In the genomic region with DNA sequence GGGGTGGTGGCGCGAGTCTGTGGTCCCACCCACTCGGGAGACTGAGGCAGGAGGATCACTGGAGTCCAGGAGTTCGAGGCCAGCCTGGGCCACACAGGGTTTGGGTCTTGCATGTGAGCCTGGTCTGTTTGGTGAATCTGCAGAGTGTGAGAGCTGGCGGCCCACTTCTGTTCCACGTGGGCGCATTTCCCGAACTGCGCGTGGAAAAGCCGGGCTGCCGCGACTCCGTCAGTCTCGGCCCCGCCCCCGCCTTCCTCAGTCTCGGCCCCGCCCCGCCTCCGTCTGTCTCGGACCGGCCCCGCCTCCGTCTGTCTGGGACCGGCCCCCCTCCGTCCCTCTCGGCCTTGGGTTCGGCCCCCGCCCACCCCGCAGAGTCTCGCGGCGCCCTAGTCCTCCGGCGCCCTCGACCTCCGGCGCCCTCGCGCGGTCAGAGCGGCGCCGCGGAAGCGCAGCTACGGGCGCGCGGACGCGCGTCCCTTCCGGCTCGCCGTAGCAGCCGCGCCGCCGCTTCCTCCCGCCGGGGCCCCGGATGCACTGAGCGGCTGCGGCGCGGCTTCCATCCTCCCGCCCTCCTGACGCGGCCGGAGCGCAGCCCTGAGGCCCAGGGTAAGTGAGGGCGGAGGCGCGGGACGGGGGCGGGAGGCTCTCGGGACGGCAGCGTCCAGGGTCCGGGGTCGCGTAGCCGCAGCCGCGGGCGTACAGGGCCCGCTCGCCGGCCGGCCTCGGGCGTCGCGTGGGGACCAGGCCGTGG, we compare ENCODE assay signal across 8 cellular contexts. TPM values are rescaled to one million over a fixed set of nuclear protein-coding genes. Genes with fewer than 3 reads are reported as not detected.
DNase-seq lines count a peak whose midpoint lies in the region; ATAC-seq and TF ChIP-seq lines count a peak whose summit lies in the region.

A gene with protein sequence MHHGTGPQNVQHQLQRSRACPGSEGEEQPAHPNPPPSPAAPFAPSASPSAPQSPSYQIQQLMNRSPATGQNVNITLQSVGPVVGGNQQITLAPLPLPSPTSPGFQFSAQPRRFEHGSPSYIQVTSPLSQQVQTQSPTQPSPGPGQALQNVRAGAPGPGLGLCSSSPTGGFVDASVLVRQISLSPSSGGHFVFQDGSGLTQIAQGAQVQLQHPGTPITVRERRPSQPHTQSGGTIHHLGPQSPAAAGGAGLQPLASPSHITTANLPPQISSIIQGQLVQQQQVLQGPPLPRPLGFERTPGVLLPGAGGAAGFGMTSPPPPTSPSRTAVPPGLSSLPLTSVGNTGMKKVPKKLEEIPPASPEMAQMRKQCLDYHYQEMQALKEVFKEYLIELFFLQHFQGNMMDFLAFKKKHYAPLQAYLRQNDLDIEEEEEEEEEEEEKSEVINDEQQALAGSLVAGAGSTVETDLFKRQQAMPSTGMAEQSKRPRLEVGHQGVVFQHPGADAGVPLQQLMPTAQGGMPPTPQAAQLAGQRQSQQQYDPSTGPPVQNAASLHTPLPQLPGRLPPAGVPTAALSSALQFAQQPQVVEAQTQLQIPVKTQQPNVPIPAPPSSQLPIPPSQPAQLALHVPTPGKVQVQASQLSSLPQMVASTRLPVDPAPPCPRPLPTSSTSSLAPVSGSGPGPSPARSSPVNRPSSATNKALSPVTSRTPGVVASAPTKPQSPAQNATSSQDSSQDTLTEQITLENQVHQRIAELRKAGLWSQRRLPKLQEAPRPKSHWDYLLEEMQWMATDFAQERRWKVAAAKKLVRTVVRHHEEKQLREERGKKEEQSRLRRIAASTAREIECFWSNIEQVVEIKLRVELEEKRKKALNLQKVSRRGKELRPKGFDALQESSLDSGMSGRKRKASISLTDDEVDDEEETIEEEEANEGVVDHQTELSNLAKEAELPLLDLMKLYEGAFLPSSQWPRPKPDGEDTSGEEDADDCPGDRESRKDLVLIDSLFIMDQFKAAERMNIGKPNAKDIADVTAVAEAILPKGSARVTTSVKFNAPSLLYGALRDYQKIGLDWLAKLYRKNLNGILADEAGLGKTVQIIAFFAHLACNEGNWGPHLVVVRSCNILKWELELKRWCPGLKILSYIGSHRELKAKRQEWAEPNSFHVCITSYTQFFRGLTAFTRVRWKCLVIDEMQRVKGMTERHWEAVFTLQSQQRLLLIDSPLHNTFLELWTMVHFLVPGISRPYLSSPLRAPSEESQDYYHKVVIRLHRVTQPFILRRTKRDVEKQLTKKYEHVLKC (N-terminal part only) (plus strand): TSS at position 512 of the 751 bp plus-strand sequence. CDS start 10,678 bp downstream, outside the sequence.

- H3K9me3 Mint-ChIP-seq in activated naive CD8-positive, alpha-beta T cell treated with anti-CD3 and anti-CD28 coated beads, Interleukin-2, amount 10 ng/mL, durations not matched to agents 7 days and 5 days: no peaks in the 10 kb centered on the region

- H2BK12ac ChIP-seq in trophoblast cell (ENCODE audit: low read length): peak within 1 kb of the TSS; percentile 97

- H3K9ac ChIP-seq in SU-DHL-6 (ENCODE audit: low read length) (peak within 1 kb of the TSS; percentile 98), trophoblast cell (ENCODE audit: low read length) (peak within 1 kb of the TSS; percentile 98)

- peak within 1 kb of the TSS; percentile 100 for H3K14ac ChIP-seq in trophoblast cell (ENCODE audit: low read length)

- no CpG with 5 or more reads among the region's 97 CpGs for WGBS in trophoblast cell (ENCODE audit: extremely low coverage, insufficient coverage, insufficient read length)
- WGBS in tibial nerve, 2 donors: 2 to 18% methylated on average over 6 to 68 of the region's 97 CpGs

- POLR2A ChIA-PET in activated naive CD8-positive, alpha-beta T cell treated with anti-CD3 and anti-CD28 coated beads, Interleukin-2, amount 10 ng/mL, durations not matched to agents 7 days and 5 days (lab: Charles Lee): interaction anchor here (0.6 to 4.2 kb wide), 7 partner anchors 9 to 845 kb away, joined by 3 to 17 read pairs (median 3); no protein-coding TSS in a partner anchor

- H3K27ac Mint-ChIP-seq in activated naive CD8-positive, alpha-beta T cell treated with anti-CD3 and anti-CD28 coated beads, Interleukin-2, amount 10 ng/mL, durations not matched to agents 7 days and 5 days: peak within 1 kb of the TSS; percentile 89

- H3K27ac ChIP-seq in SU-DHL-6 (ENCODE audit: low read depth, low read length) (peak within 1 kb of the TSS; percentile 63), trophoblast cell (ENCODE audit: low read depth, low read length) (peak within 1 kb of the TSS; percentile 89), tibial nerve (peak within 1 kb of the TSS; percentile 64 to 91 (median 86))

- H3K9me3 ChIP-seq in SU-DHL-6 (ENCODE audit: insufficient read depth, low read length) (no peaks in the 10 kb centered on the region), trophoblast cell (ENCODE audit: insufficient read depth, low read depth, low read length) (peaks cover 6% of the 10 kb centered on the region), tibial nerve (no peaks in the 10 kb centered on the region)

- peak within 1 kb of the TSS; percentile 99 for H3K18ac ChIP-seq in trophoblast cell (ENCODE audit: low read length)

- H2BK5ac ChIP-seq in trophoblast cell (ENCODE audit: low read depth, low read length, poor library complexity): peak within 1 kb of the TSS; percentile 85

- peak within 1 kb of the TSS; percentile 97 for H4K12ac ChIP-seq in trophoblast cell (ENCODE audit: low read depth, low read length)

- peak within 1 kb of the TSS; percentile 91 for H3K4me3 Mint-ChIP-seq in activated naive CD8-positive, alpha-beta T cell treated with anti-CD3 and anti-CD28 coated beads, Interleukin-2, amount 10 ng/mL, durations not matched to agents 7 days and 5 days

- peaks cover 12% of the 10 kb centered on the region for H3K79me1 ChIP-seq in trophoblast cell (ENCODE audit: low read length)

- H4K91ac ChIP-seq in trophoblast cell (ENCODE audit: low read depth, low read length): peak within 1 kb of the TSS; percentile 96

- H3K36me3 ChIP-seq in SU-DHL-6 (ENCODE audit: low read length) (no peaks in the 10 kb centered on the region), trophoblast cell (ENCODE audit: control insufficient read depth in 1 of 2, insufficient read depth in 2 of 2, low read length in 2 of 2) (peaks cover 3 to 6% of the 10 kb centered on the region in 2 experiments), tibial nerve (peaks cover 0 to 9% (median 0%) of the 10 kb centered on the region in 3 donors)

- H4K8ac ChIP-seq in trophoblast cell (ENCODE audit: low read depth, low read length): peak within 1 kb of the TSS; percentile 100

- H3K79me2 ChIP-seq in SU-DHL-6 (ENCODE audit: insufficient read depth, low read length) (peaks cover 43% of the 10 kb centered on the region), trophoblast cell (ENCODE audit: control insufficient read depth, insufficient read depth, low read length, poor library complexity) (peaks cover 15% of the 10 kb centered on the region)

- ATAC-seq in HG02642 (IDR thresholded peaks at IDR 0.05; ENCODE audit: poor library complexity, unreplicated experiment): peak; percentile 90
- ATAC-seq in activated naive CD8-positive, alpha-beta T cell treated with anti-CD3 and anti-CD28 coated beads, Interleukin-2, amount 10 ng/mL, durations not matched to agents 7 days and 5 days (ENCODE audit: low read depth): peak; percentile 95
- peak; percentile 98 for ATAC-seq in Right ventricle myocardium superior (ENCODE audit: poor library complexity)

- TF ChIP-seq POLR2A in tibial nerve (IDR thresholded peaks at IDR 0.05): peak in 1 of 2 donors; percentile 41

- H3K4me1 Mint-ChIP-seq in activated naive CD8-positive, alpha-beta T cell treated with anti-CD3 and anti-CD28 coated beads, Interleukin-2, amount 10 ng/mL, durations not matched to agents 7 days and 5 days: peaks cover 29% of the 10 kb centered on the region

- no peaks in the 10 kb centered on the region for H3K27me3 Mint-ChIP-seq in activated naive CD8-positive, alpha-beta T cell treated with anti-CD3 and anti-CD28 coated beads, Interleukin-2, amount 10 ng/mL, durations not matched to agents 7 days and 5 days

- peak within 1 kb of the TSS; percentile 98 for H3K4ac ChIP-seq in trophoblast cell (ENCODE audit: low read depth, low read length)

- no peaks in the 10 kb centered on the region for H4K20me1 ChIP-seq in SU-DHL-6 (ENCODE audit: low read depth, low read length)

- H2AK5ac ChIP-seq in trophoblast cell (ENCODE audit: low read length): peak within 1 kb of the TSS; percentile 92

- DNase-seq in GM12864 (ENCODE audit: low read depth): peak; percentile 64
- DNase-seq in NCI-H128 (lab: John Stamatoyannopoulos, UW; ENCODE audit: unreplicated experiment): peak; percentile 69
- DNase-seq in activated naive CD8-positive, alpha-beta T cell treated with anti-CD3 and anti-CD28 coated beads, Interleukin-2, amount 10 ng/mL, durations not matched to agents 7 days and 5 days: peak; percentile 96
- peak; percentile 98 for DNase-seq in Right ventricle myocardium superior
- DNase-seq in trophoblast cell: peak; percentile 93 to 95
- peak; percentile 96 for DNase-seq in tibial nerve (ENCODE audit: low spot score in 2 of 2)

- TF ChIP-seq CTCF in GM12864 (IDR thresholded peaks at IDR 0.05; ENCODE audit: low read depth, low read length, missing control alignments) (peak; percentile 60), SU-DHL-6 (IDR thresholded peaks at IDR 0.05; ENCODE audit: insufficient read depth, low read length, poor library complexity, severe bottlenecking) (peak; percentile 59), tibial nerve (IDR thresholded peaks at IDR 0.05) (peak; percentile 46 to 90 (median 86))

- H3K36me3 Mint-ChIP-seq in activated naive CD8-positive, alpha-beta T cell treated with anti-CD3 and anti-CD28 coated beads, Interleukin-2, amount 10 ng/mL, durations not matched to agents 7 days and 5 days: peaks cover 5% of the 10 kb centered on the region

- H3K4me1 ChIP-seq in trophoblast cell (ENCODE audit: control insufficient read depth in 1 of 2, insufficient read depth in 2 of 2, low read length in 2 of 2) (peaks cover 0 to 8% of the 10 kb centered on the region in 2 experiments), tibial nerve (peaks cover 0 to 48% (median 23%) of the 10 kb centered on the region in 4 donors)

- H3K23ac ChIP-seq in trophoblast cell (ENCODE audit: low read length): no peak within 1 kb of the TSS

- intact Hi-C loops in Right ventricle myocardium superior (cut with DNase I): loop anchor here (10.0 kb wide), 1 partner anchor 115 kb away; no protein-coding TSS in a partner anchor

- H3K4me2 ChIP-seq in SU-DHL-6 (ENCODE audit: low read depth, low read length, poor library complexity, severe bottlenecking) (peak within 1 kb of the TSS; percentile 79), trophoblast cell (ENCODE audit: low read length) (peak within 1 kb of the TSS; percentile 88)

- H3K9me2 ChIP-seq in SU-DHL-6 (replicated peaks; ENCODE audit: insufficient read depth, low read length): no peaks in the 10 kb centered on the region

- H3K4me3 ChIP-seq in GM12864 (ENCODE audit: low read depth, low read length) (peak within 1 kb of the TSS; percentile 82), SU-DHL-6 (ENCODE audit: insufficient read depth, low read length, poor library complexity, severe bottlenecking) (peak within 1 kb of the TSS; percentile 80), trophoblast cell (ENCODE audit: low read depth, low read length) (peak within 1 kb of the TSS; percentile 99), tibial nerve (peak within 1 kb of the TSS; percentile 60 to 99 (median 91))

- TF ChIP-seq EP300 in tibial nerve (IDR thresholded peaks at IDR 0.05): peak in 1 of 2 donors; percentile 59

- H2BK120ac ChIP-seq in trophoblast cell (ENCODE audit: insufficient read depth, low read length, poor library complexity): peak within 1 kb of the TSS; percentile 99

- H2AFZ ChIP-seq in SU-DHL-6 (ENCODE audit: low read depth, low read length, severe bottlenecking) (peak within 1 kb of the TSS; percentile 85), trophoblast cell (ENCODE audit: insufficient read depth, low read length, poor library complexity) (peak within 1 kb of the TSS; percentile 99)

- H3K27me3 ChIP-seq in SU-DHL-6 (ENCODE audit: low read length) (no peaks in the 10 kb centered on the region), trophoblast cell (ENCODE audit: insufficient read depth, low read length) (peaks cover 3% of the 10 kb centered on the region), tibial nerve (no peaks in the 10 kb centered on the region)

- H3F3A ChIP-seq in SU-DHL-6 (ENCODE audit: insufficient read depth): peaks cover 13% of the 10 kb centered on the region; the same call in 1 of the 2 replicates

RNA-seq across cellular contexts. Expression of the gene that starts here (rescaled TPM):
- 10 to 100 TPM; 66.7 to 70.2 TPM for total RNA-seq in activated naive CD8-positive, alpha-beta T cell treated with anti-CD3 and anti-CD28 coated beads, Interleukin-2, amount 10 ng/mL, durations not matched to agents 7 days and 5 days
- total RNA-seq in Right ventricle myocardium superior (12.3 TPM), tibial nerve (10 to 100 TPM; 27.8 to 41.4 (median 32.2) TPM)
- 25.4 and 26.9 TPM in 2 replicates for polyA plus RNA-seq in trophoblast cell (2013)

Comparison
In these comparisons a context has a peak if more than half of its experiments do, and no peak if none do; other contexts are left out.
1. Peak in every context shown above with its lines: DNase-seq, ATAC-seq, H3K4me3 ChIP-seq and H3K27ac ChIP-seq.